ENCODE assay signal across 18 cellular contexts in the genomic region with DNA sequence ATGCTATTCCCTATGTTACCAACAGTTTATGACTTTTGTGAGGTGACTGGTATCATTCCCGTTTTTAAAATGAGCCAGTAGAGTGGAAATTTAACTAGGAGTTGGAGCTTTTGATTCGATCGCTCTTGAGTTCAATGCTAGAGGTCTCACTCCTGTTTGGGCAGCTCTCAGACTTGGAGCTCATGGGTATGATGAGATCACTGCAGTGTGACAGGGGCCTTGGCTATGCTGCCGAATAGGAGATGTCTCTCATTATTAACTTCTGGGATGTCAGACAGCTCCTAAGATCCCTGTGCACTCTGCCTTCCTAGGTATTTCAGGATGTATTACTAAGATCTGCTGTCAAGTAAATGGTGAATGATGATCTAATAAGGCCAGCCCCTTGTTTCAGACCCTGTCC.
"Had no signal": no experiment of that assay in that cellular context is flagged by ENCODE, and none has a peak within 500 bp of the region (broad histone marks: within the 10 kb centered on the region; RNA-seq: fewer than 3 reads in every experiment).

No MANE protein-coding gene starts in this region.

- H3K27ac ChIP-seq: ascending aorta, stomach, upper lobe of right lung had no signal

- ATAC-seq: activated CD4-positive, CD25-positive, alpha-beta regulatory T cell treated with anti-CD3 and anti-CD28 coated beads, Interleukin-2, amount 50 U/mL, for 24 hours; activated CD8-positive, alpha-beta T cell treated with anti-CD3 and anti-CD28 coated beads, Interleukin-2, amount 10 ng/mL, durations not matched to agents 7 days and 5 days; activated T-cell treated with anti-CD3 and anti-CD28 coated beads, Interleukin-2, amount 50 U/mL, for 4 hours; upper lobe of right lung had no signal

- H3K4me3 ChIP-seq: ascending aorta, esophagus muscularis mucosa, stomach, upper lobe of right lung had no signal

- H3K36me3 ChIP-seq: ascending aorta, esophagus muscularis mucosa, stomach, upper lobe of right lung had no signal

- H3K4me1 Mint-ChIP-seq: activated CD4-positive, alpha-beta T cell treated with anti-CD3 and anti-CD28 coated beads, Interleukin-2, amount 10 ng/mL, durations not matched to agents 7 days and 5 days had no signal

- H3K4me3 Mint-ChIP-seq: activated CD4-positive, alpha-beta T cell treated with anti-CD3 and anti-CD28 coated beads, Interleukin-2, amount 10 ng/mL, durations not matched to agents 7 days and 5 days; activated CD8-positive, alpha-beta T cell treated with anti-CD3 and anti-CD28 coated beads, Interleukin-2, amount 10 ng/mL, durations not matched to agents 7 days and 5 days; activated naive CD4-positive, alpha-beta T cell treated with anti-CD3 and anti-CD28 coated beads for 36 hours; activated T-cell treated with anti-CD3 and anti-CD28 coated beads, Interleukin-2, amount 50 U/mL, for 4 hours; dendritic cell treated with granulocyte-macrophage colony-stimulating factor and Interleukin-4, amounts not matched to agents 40 ng/mL and 50 ng/mL, for 4 days had no signal

- H3K27ac Mint-ChIP-seq: activated CD4-positive, alpha-beta T cell treated with anti-CD3 and anti-CD28 coated beads, Interleukin-2, amount 10 ng/mL, durations not matched to agents 7 days and 5 days; activated CD8-positive, alpha-beta T cell treated with anti-CD3 and anti-CD28 coated beads, Interleukin-2, amount 10 ng/mL, durations not matched to agents 7 days and 5 days; activated naive CD4-positive, alpha-beta T cell treated with anti-CD3 and anti-CD28 coated beads for 36 hours; dendritic cell treated with granulocyte-macrophage colony-stimulating factor and Interleukin-4, amounts not matched to agents 40 ng/mL and 50 ng/mL, for 4 days had no signal

- H3K9me3 ChIP-seq: ascending aorta, esophagus muscularis mucosa, stomach, upper lobe of right lung had no signal

- DNase-seq: activated CD4-positive, alpha-beta T cell treated with anti-CD3 and anti-CD28 coated beads, Interleukin-2, amount 10 ng/mL, durations not matched to agents 7 days and 5 days; activated CD8-positive, alpha-beta T cell treated with anti-CD3 and anti-CD28 coated beads, Interleukin-2, amount 10 ng/mL, durations not matched to agents 7 days and 5 days; activated naive CD4-positive, alpha-beta T cell treated with anti-CD3 and anti-CD28 coated beads for 36 hours; activated T-cell treated with anti-CD3 and anti-CD28 coated beads, Interleukin-2, amount 50 U/mL, for 4 hours; effector memory CD4-positive, alpha-beta T cell; hippocampal formation; occipital lobe; small intestine; stimulated activated CD4-positive, alpha-beta T cell treated with anti-CD3 and anti-CD28 coated beads, Interleukin-15, amount 100 ng/mL, for 24 hours; stimulated activated CD4-positive, alpha-beta T cell treated with anti-CD3 and anti-CD28 coated beads, Interleukin-2, amount 100 ng/mL, for 48 hours; stomach; T-helper 1 cell; T1000; upper lobe of right lung had no signal

- H3K27me3 ChIP-seq: ascending aorta, esophagus muscularis mucosa, stomach, upper lobe of right lung had no signal

- H3K9me3 Mint-ChIP-seq: activated CD4-positive, alpha-beta T cell treated with anti-CD3 and anti-CD28 coated beads, Interleukin-2, amount 10 ng/mL, durations not matched to agents 7 days and 5 days; activated naive CD4-positive, alpha-beta T cell treated with anti-CD3 and anti-CD28 coated beads for 36 hours; activated T-cell treated with anti-CD3 and anti-CD28 coated beads, Interleukin-2, amount 50 U/mL, for 4 hours; dendritic cell treated with granulocyte-macrophage colony-stimulating factor and Interleukin-4, amounts not matched to agents 40 ng/mL and 50 ng/mL, for 4 days had no signal
